1 cellular context compared by ENCODE assay signal in genomic region chr1:20411196-20411980, GRCh38.
A peak's percentile ranks its signal among the peaks of the same experiment; 100 is the strongest.
TF ChIP-seq lines count a peak whose summit lies in the region.

No MANE protein-coding gene starts in this region.

TF ChIP-seq in HEK293, 187 proteins besides CTCF, POLR2A, EP300 and RAD21 (continued from another document and continues in another):
- TF ChIP-seq, protein P1, sequence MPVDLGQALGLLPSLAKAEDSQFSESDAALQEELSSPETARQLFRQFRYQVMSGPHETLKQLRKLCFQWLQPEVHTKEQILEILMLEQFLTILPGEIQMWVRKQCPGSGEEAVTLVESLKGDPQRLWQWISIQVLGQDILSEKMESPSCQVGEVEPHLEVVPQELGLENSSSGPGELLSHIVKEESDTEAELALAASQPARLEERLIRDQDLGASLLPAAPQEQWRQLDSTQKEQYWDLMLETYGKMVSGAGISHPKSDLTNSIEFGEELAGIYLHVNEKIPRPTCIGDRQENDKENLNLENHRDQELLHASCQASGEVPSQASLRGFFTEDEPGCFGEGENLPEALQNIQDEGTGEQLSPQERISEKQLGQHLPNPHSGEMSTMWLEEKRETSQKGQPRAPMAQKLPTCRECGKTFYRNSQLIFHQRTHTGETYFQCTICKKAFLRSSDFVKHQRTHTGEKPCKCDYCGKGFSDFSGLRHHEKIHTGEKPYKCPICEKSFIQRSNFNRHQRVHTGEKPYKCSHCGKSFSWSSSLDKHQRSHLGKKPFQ (tag by site-specific recombination; IDR thresholded peaks at IDR 0.05): no peak
- TF ChIP-seq SP7 (tag by site-specific recombination; IDR thresholded peaks at IDR 0.05): peak; percentile 71; the same call in 1 of the 2 replicates
- peak; percentile 62; the same call in 1 of the 2 replicates for TF ChIP-seq ZBTB48 (tag by site-specific recombination; IDR thresholded peaks at IDR 0.05)
- no peak for TF ChIP-seq ZNF837 (tag by site-specific recombination; IDR thresholded peaks at IDR 0.05)
- TF ChIP-seq ZBTB17 (tag by site-specific recombination; IDR thresholded peaks at IDR 0.05): 0 out of 2 replicates have a peak, but pooled peaks have one; percentile 51
- no peak for TF ChIP-seq ZFHX2 (tag by site-specific recombination; conservative IDR thresholded peaks at IDR 0.05)
- TF ChIP-seq ZNF391 (tag by site-specific recombination; IDR thresholded peaks at IDR 0.05; ENCODE audit: borderline replicate concordance, low read depth): peak; percentile 60; the same call in 1 of the 2 replicates
- no peak for TF ChIP-seq ZNF518A (tag by site-specific recombination; conservative IDR thresholded peaks at IDR 0.05; ENCODE audit: low read depth)
- TF ChIP-seq ZNF248 (tag by site-specific recombination; IDR thresholded peaks at IDR 0.05): no peak
- TF ChIP-seq ZNF571 (tag by site-specific recombination; IDR thresholded peaks at IDR 0.05): no peak
- no peak for TF ChIP-seq ZBTB44 (tag by site-specific recombination; IDR thresholded peaks at IDR 0.05)
- peak; percentile 69; the same call in 1 of the 2 replicates for TF ChIP-seq KLF17 (tag by site-specific recombination; IDR thresholded peaks at IDR 0.05)
- TF ChIP-seq, protein P2, sequence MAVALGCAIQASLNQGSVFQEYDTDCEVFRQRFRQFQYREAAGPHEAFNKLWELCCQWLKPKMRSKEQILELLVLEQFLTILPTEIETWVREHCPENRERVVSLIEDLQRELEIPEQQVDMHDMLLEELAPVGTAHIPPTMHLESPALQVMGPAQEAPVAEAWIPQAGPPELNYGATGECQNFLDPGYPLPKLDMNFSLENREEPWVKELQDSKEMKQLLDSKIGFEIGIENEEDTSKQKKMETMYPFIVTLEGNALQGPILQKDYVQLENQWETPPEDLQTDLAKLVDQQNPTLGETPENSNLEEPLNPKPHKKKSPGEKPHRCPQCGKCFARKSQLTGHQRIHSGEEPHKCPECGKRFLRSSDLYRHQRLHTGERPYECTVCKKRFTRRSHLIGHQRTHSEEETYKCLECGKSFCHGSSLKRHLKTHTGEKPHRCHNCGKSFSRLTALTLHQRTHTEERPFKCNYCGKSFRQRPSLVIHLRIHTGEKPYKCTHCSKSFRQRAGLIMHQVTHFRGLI (tag by site-specific recombination; IDR thresholded peaks at IDR 0.05): no peak
- no peak for TF ChIP-seq TRIM28 (IDR thresholded peaks at IDR 0.05; ENCODE audit: borderline replicate concordance, low read length)
- no peak for TF ChIP-seq KLF7 (tag by site-specific recombination; IDR thresholded peaks at IDR 0.05; ENCODE audit: borderline replicate concordance)
- TF ChIP-seq ZNF266 (tag by site-specific recombination; IDR thresholded peaks at IDR 0.05; ENCODE audit: low read depth): no peak
- TF ChIP-seq ZNF335 (tag by site-specific recombination; conservative IDR thresholded peaks at IDR 0.05): peak; percentile 62
- TF ChIP-seq ZNF677 (tag by site-specific recombination; IDR thresholded peaks at IDR 0.05): no peak
- TF ChIP-seq, protein P3, sequence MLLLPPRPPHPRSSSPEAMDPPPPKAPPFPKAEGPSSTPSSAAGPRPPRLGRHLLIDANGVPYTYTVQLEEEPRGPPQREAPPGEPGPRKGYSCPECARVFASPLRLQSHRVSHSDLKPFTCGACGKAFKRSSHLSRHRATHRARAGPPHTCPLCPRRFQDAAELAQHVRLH (tag by site-specific recombination; IDR thresholded peaks at IDR 0.05): no peak
- TF ChIP-seq ZNF776 (tag by site-specific recombination; IDR thresholded peaks at IDR 0.05; ENCODE audit: borderline replicate concordance): no peak
- no peak for TF ChIP-seq ZNF596 (tag by site-specific recombination; IDR thresholded peaks at IDR 0.05)
- no peak for TF ChIP-seq ZNF777 (tag by site-specific recombination; IDR thresholded peaks at IDR 0.05; ENCODE audit: borderline replicate concordance)
- 0 out of 2 replicates have a peak, but pooled peaks have one; percentile 30 for TF ChIP-seq SCRT2 (tag by site-specific recombination; IDR thresholded peaks at IDR 0.05)
- TF ChIP-seq ZNF623 (tag by site-specific recombination; IDR thresholded peaks at IDR 0.05): no peak
- TF ChIP-seq, protein P4, sequence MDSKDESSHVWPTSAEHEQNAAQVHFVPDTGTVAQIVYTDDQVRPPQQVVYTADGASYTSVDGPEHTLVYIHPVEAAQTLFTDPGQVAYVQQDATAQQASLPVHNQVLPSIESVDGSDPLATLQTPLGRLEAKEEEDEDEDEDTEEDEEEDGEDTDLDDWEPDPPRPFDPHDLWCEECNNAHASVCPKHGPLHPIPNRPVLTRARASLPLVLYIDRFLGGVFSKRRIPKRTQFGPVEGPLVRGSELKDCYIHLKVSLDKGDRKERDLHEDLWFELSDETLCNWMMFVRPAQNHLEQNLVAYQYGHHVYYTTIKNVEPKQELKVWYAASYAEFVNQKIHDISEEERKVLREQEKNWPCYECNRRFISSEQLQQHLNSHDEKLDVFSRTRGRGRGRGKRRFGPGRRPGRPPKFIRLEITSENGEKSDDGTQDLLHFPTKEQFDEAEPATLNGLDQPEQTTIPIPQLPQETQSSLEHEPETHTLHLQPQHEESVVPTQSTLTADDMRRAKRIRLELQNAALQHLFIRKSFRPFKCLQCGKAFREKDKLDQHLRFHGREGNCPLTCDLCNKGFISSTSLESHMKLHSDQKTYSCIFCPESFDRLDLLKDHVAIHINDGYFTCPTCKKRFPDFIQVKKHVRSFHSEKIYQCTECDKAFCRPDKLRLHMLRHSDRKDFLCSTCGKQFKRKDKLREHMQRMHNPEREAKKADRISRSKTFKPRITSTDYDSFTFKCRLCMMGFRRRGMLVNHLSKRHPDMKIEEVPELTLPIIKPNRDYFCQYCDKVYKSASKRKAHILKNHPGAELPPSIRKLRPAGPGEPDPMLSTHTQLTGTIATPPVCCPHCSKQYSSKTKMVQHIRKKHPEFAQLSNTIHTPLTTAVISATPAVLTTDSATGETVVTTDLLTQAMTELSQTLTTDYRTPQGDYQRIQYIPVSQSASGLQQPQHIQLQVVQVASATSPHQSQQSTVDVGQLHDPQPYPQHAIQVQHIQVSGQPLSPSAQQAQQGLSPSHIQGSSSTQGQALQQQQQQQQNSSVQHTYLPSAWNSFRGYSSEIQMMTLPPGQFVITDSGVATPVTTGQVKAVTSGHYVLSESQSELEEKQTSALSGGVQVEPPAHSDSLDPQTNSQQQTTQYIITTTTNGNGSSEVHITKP (tag by site-specific recombination; IDR thresholded peaks at IDR 0.05): 0 out of 2 replicates have a peak, but pooled peaks have one; percentile 15
- TF ChIP-seq ZNF530 (tag by site-specific recombination; IDR thresholded peaks at IDR 0.05; ENCODE audit: low read depth): no peak
- TF ChIP-seq ZNF560 (tag by site-specific recombination; IDR thresholded peaks at IDR 0.05; ENCODE audit: borderline replicate concordance): no peak
- TF ChIP-seq ZFP69B (tag by site-specific recombination; IDR thresholded peaks at IDR 0.05): no peak
- no peak for TF ChIP-seq BCL6B (tag by site-specific recombination; IDR thresholded peaks at IDR 0.05)
- TF ChIP-seq HOXA7 (CRISPR knock-in tag; IDR thresholded peaks at IDR 0.05; ENCODE audit: borderline replicate concordance): no peak
- TF ChIP-seq ZBTB1 (tag by site-specific recombination; IDR thresholded peaks at IDR 0.05): no peak
- no peak for TF ChIP-seq ZNF214 (tag by site-specific recombination; IDR thresholded peaks at IDR 0.05; ENCODE audit: borderline replicate concordance)
- TF ChIP-seq, protein P5, sequence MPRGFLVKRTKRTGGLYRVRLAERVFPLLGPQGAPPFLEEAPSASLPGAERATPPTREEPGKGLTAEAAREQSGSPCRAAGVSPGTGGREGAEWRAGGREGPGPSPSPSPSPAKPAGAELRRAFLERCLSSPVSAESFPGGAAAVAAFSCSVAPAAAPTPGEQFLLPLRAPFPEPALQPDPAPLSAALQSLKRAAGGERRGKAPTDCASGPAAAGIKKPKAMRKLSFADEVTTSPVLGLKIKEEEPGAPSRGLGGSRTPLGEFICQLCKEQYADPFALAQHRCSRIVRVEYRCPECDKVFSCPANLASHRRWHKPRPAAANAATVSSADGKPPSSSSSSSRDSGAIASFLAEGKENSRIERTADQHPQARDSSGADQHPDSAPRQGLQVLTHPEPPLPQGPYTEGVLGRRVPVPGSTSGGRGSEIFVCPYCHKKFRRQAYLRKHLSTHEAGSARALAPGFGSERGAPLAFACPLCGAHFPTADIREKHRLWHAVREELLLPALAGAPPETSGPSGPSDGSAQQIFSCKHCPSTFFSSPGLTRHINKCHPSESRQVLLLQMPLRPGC (tag by site-specific recombination; IDR thresholded peaks at IDR 0.05): no peak
- no peak for TF ChIP-seq ZNF140 (tag by site-specific recombination; IDR thresholded peaks at IDR 0.05)
- TF ChIP-seq ZNF514 (tag by site-specific recombination; IDR thresholded peaks at IDR 0.05): no peak
- no peak for TF ChIP-seq ZNF501 (tag by site-specific recombination; IDR thresholded peaks at IDR 0.05)
- no peak for TF ChIP-seq ZNF211 (tag by site-specific recombination; IDR thresholded peaks at IDR 0.05; ENCODE audit: low read depth)
- TF ChIP-seq ZNF416 (tag by site-specific recombination; IDR thresholded peaks at IDR 0.05): 0 out of 2 replicates have a peak, but pooled peaks have one; percentile 10
- no peak for TF ChIP-seq ZNF221 (tag by site-specific recombination; IDR thresholded peaks at IDR 0.05; ENCODE audit: borderline replicate concordance)
- TF ChIP-seq ZNF76 (tag by site-specific recombination; IDR thresholded peaks at IDR 0.05; ENCODE audit: borderline replicate concordance, low read depth): no peak; the same call in 1 of the 2 replicates
- TF ChIP-seq ZEB2 (tag by site-specific recombination; IDR thresholded peaks at IDR 0.05): peak; percentile 63
- TF ChIP-seq ZFP3 (tag by site-specific recombination; IDR thresholded peaks at IDR 0.05; ENCODE audit: low read depth): no peak
- TF ChIP-seq ZSCAN4 (tag by site-specific recombination; IDR thresholded peaks at IDR 0.05): no peak
- TF ChIP-seq TCF7L2 (IDR thresholded peaks at IDR 0.05; ENCODE audit: borderline replicate concordance, low read depth, low read length): no peak
